In genomic region chr12:46795988-46796387, GRCh38 we compare ENCODE assay signal across 34 cellular contexts. TPM values are rescaled to one million over a fixed set of nuclear protein-coding genes. Genes with fewer than 3 reads are reported as not detected.
"Had no signal": no experiment of that assay in that cellular context is flagged by ENCODE, and none has a peak within 500 bp of the region (broad histone marks: within the 10 kb centered on the region; RNA-seq: fewer than 3 reads in every experiment).

No MANE protein-coding gene starts in this region.

- H3K27me3 ChIP-seq: neural progenitor cell, ovary, spleen, suprapubic skin, testis, tibial artery, transverse colon, upper lobe of right lung, vagina had no signal

- H3K79me2 ChIP-seq: parathyroid adenoma had no signal

- H3K36me3 Mint-ChIP-seq: naive thymus-derived CD4-positive, alpha-beta T cell; neural progenitor cell; stimulated activated memory B cell treated with anti-CD40 and anti-IgM and Interleukin-4, amounts not matched to agents 10 μg/mL and 1 μg/mL and 100 μg/mL, for 72 hours; type B pancreatic cell had no signal

- H3K4me3 Mint-ChIP-seq: naive thymus-derived CD4-positive, alpha-beta T cell; nephron; neural progenitor cell; stimulated activated memory B cell treated with anti-CD40 and anti-IgM and Interleukin-4, amounts not matched to agents 10 μg/mL and 1 μg/mL and 100 μg/mL, for 72 hours; stimulated activated naive CD8-positive, alpha-beta T cell treated with anti-CD3 and anti-CD28 coated beads, Interleukin-15, amount 100 ng/mL, for 72 hours; type B pancreatic cell had no signal

- ATAC-seq: naive thymus-derived CD4-positive, alpha-beta T cell; psoas muscle; right cardiac atrium; sciatic nerve; stimulated activated memory B cell treated with anti-CD40 and anti-IgM and Interleukin-4, amounts not matched to agents 10 μg/mL and 1 μg/mL and 100 μg/mL, for 72 hours; stimulated activated naive CD8-positive, alpha-beta T cell treated with anti-CD3 and anti-CD28 coated beads, Interleukin-15, amount 100 ng/mL, for 72 hours; stimulated activated naive CD8-positive, alpha-beta T cell treated with anti-CD3 and anti-CD28 coated beads, Interleukin-15, Interleukin-2, amounts not matched to agents 100 U/mL and 50 U/mL, for 24 hours; upper lobe of right lung had no signal

- H3K4me2 ChIP-seq: neural progenitor cell, smooth muscle cell had no signal

- DNase-seq: naive thymus-derived CD4-positive, alpha-beta T cell; occipital lobe; ovary; posterior cingulate gyrus; psoas muscle; right cardiac atrium; spleen; stimulated activated CD4-positive, alpha-beta T cell treated with anti-CD3 and anti-CD28 coated beads, Interleukin-12 subunit alpha, Interleukin-12 subunit beta, amount 100 ng/mL, for 4 hours; stimulated activated CD4-positive, alpha-beta T cell treated with anti-CD3 and anti-CD28 coated beads, Interleukin-1b, Interleukin-23, amount 100 ng/mL, for 48 hours; stimulated activated CD4-positive, alpha-beta T cell treated with anti-CD3 and anti-CD28 coated beads, Interleukin-4, amount 100 ng/mL, for 1 hour; stimulated activated CD4-positive, alpha-beta T cell treated with anti-CD3 and anti-CD28 coated beads, Interleukin-4, amount 100 ng/mL, for 4 hours; stimulated activated CD8-positive, alpha-beta memory T cell treated with anti-CD3 and anti-CD28 coated beads, Interleukin-4, amount 100 ng/mL, for 48 hours; stimulated activated naive CD4-positive, alpha-beta T cell; stimulated activated naive CD8-positive, alpha-beta T cell treated with anti-CD3 and anti-CD28 coated beads, Interleukin-15, amount 100 ng/mL, for 72 hours; stimulated activated naive CD8-positive, alpha-beta T cell treated with anti-CD3 and anti-CD28 coated beads, Interleukin-15, Interleukin-2, amounts not matched to agents 100 U/mL and 50 U/mL, for 24 hours; substantia nigra; testis; tibial artery; transverse colon; upper lobe of right lung had no signal

- H2AFZ ChIP-seq: neural progenitor cell, parathyroid adenoma had no signal

- H3K27ac Mint-ChIP-seq: naive thymus-derived CD4-positive, alpha-beta T cell; nephron; neural progenitor cell; progenitor cell of endocrine pancreas; stimulated activated memory B cell treated with anti-CD40 and anti-IgM and Interleukin-4, amounts not matched to agents 10 μg/mL and 1 μg/mL and 100 μg/mL, for 72 hours; stimulated activated naive CD8-positive, alpha-beta T cell treated with anti-CD3 and anti-CD28 coated beads, Interleukin-15, amount 100 ng/mL, for 72 hours; type B pancreatic cell had no signal

- H3K9me3 Mint-ChIP-seq: neural progenitor cell; stimulated activated memory B cell treated with anti-CD40 and anti-IgM and Interleukin-4, amounts not matched to agents 10 μg/mL and 1 μg/mL and 100 μg/mL, for 72 hours had no signal

- H3K4me1 ChIP-seq: neural progenitor cell, parathyroid adenoma, spleen, suprapubic skin, testis, tibial artery, transverse colon, upper lobe of right lung, vagina had no signal

- H3K4me3 ChIP-seq: neural progenitor cell, ovary, psoas muscle, skin epidermis, smooth muscle cell, spleen, suprapubic skin, testis, tibial artery, transverse colon, upper lobe of right lung, vagina had no signal

- H3K9me3 ChIP-seq: ovary, psoas muscle, spleen, suprapubic skin, testis, tibial artery, transverse colon, upper lobe of right lung, vagina had no signal

- H3K9ac ChIP-seq: neural progenitor cell, parathyroid adenoma had no signal

- H3K27ac ChIP-seq: neural progenitor cell, ovary, parathyroid adenoma, psoas muscle, skin epidermis, spleen, suprapubic skin, testis, tibial artery, transverse colon, upper lobe of right lung, vagina had no signal

- FAIRE-seq: urothelium cell line had no signal

- H3K36me3 ChIP-seq: neural progenitor cell, ovary, spleen, suprapubic skin, tibial artery, transverse colon, upper lobe of right lung, vagina had no signal

- H3K4me1 Mint-ChIP-seq: nephron; neural progenitor cell; stimulated activated memory B cell treated with anti-CD40 and anti-IgM and Interleukin-4, amounts not matched to agents 10 μg/mL and 1 μg/mL and 100 μg/mL, for 72 hours had no signal

- H3K27me3 Mint-ChIP-seq: progenitor cell of endocrine pancreas; stimulated activated memory B cell treated with anti-CD40 and anti-IgM and Interleukin-4, amounts not matched to agents 10 μg/mL and 1 μg/mL and 100 μg/mL, for 72 hours; stimulated activated naive CD8-positive, alpha-beta T cell treated with anti-CD3 and anti-CD28 coated beads, Interleukin-15, amount 100 ng/mL, for 72 hours; type B pancreatic cell had no signal

RNA-seq across cellular contexts. Expression of gene SLC38A4, which starts 29.8 kb away (rescaled TPM):
- total RNA-seq: naive thymus-derived CD4-positive, alpha-beta T cell; renal cortical epithelial cell; vagina had no signal
- polyA plus RNA-seq: naive thymus-derived CD4-positive, alpha-beta T cell; neural cell had no signal
